In the genomic region with DNA sequence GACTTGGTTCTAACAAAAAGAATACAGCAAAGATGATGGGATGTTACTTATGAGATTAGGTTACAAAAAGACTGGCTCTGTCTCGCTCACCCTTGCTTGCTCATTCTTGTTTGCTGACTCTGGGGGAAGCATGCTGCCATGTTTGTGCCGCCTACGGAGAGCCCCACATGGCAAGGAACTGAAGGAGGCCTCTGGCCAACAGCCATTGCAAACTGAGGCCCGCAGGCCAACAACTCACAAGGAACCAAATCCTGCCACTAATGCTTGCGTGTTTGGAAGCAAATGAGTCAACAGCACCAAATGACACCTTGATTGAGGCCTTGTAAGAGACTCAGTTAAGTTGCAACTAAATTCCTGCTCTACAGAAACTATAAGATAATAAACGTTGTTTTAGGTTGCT, we compare ENCODE assay signal across 18 cellular contexts.
A peak's percentile ranks its signal among the peaks of the same experiment; 100 is the strongest.
DNase-seq lines count a peak whose midpoint lies in the region; ATAC-seq, FAIRE-seq and TF ChIP-seq lines count a peak whose summit lies in the region.
"Had no signal": no experiment of that assay in that cellular context is flagged by ENCODE, and none has a peak within 500 bp of the region (broad histone marks: within the 10 kb centered on the region; RNA-seq: fewer than 3 reads in every experiment).

No MANE protein-coding gene starts in this region.

- no peak overlapping the region for H3K4me3 Mint-ChIP-seq in MCF 10A (ENCODE audit: unreplicated experiment)
- H3K4me3 Mint-ChIP-seq: CD14-positive monocyte; CD8-positive, alpha-beta T cell had no signal

- no peak for ATAC-seq in foreskin keratinocyte
- no peak for ATAC-seq in GM18873 (IDR thresholded peaks at IDR 0.05; ENCODE audit: low FRiP score, unreplicated experiment)
- ATAC-seq: CD8-positive, alpha-beta T cell had no signal

- no peaks in the 10 kb centered on the region for H3K36me3 Mint-ChIP-seq in MCF 10A (ENCODE audit: insufficient read depth, unreplicated experiment)
- H3K36me3 Mint-ChIP-seq: CD14-positive monocyte; CD8-positive, alpha-beta T cell had no signal

- H3K27me3 Mint-ChIP-seq in MCF 10A (ENCODE audit: insufficient read depth, unreplicated experiment), result no peaks in the 10 kb centered on the region

- peak overlapping the region; percentile 43 for H2AFZ ChIP-seq in mammary epithelial cell (ENCODE audit: low read depth, low read length)
- H2AFZ ChIP-seq: GM23248 had no signal

- H3K9me3 ChIP-seq in mammary epithelial cell (replicated peaks; ENCODE audit: insufficient read depth, low read length), result no peaks in the 10 kb centered on the region
- H3K9me3 ChIP-seq in esophagus muscularis mucosa, result no peaks in the 10 kb centered on the region

- no peak overlapping the region for H3K27ac Mint-ChIP-seq in MCF 10A (ENCODE audit: low read depth, unreplicated experiment)
- H3K27ac Mint-ChIP-seq: CD14-positive monocyte; CD8-positive, alpha-beta T cell had no signal

- H3K36me3 ChIP-seq in mammary epithelial cell (ENCODE audit: insufficient read depth, low read length) (no peaks in the 10 kb centered on the region), bronchial epithelial cell (ENCODE audit: control insufficient read depth, insufficient read depth, low read length) (no peaks in the 10 kb centered on the region), esophagus muscularis mucosa (no peaks in the 10 kb centered on the region)

- H3K4me1 ChIP-seq in mammary epithelial cell (ENCODE audit: insufficient read depth, low read length) (peaks cover 7% of the 10 kb centered on the region), foreskin keratinocyte (no peaks in the 10 kb centered on the region), esophagus muscularis mucosa (peaks cover 0 to 6% (median 0%) of the 10 kb centered on the region in 4 donors)

- no peaks in the 10 kb centered on the region for H4K20me1 ChIP-seq in mammary epithelial cell (ENCODE audit: insufficient read depth, low read length)

- in situ Hi-C loops in mammary epithelial cell (cut with MboI; ENCODE audit: low sequenced_read_pairs in 2 of 2), result no loop called here

- H3K27me3 ChIP-seq in mammary epithelial cell (ENCODE audit: insufficient read depth, low read length) (no peaks in the 10 kb centered on the region), bronchial epithelial cell (ENCODE audit: control insufficient read depth, insufficient read depth, low read length) (no peaks in the 10 kb centered on the region), foreskin keratinocyte (no peaks in the 10 kb centered on the region), esophagus muscularis mucosa (no peaks in the 10 kb centered on the region)

- TF ChIP-seq EP300 in esophagus muscularis mucosa (IDR thresholded peaks at IDR 0.05), result no peak

- no peak overlapping the region for H3K4me3 ChIP-seq in mammary epithelial cell (replicated peaks in 1 of 3; ENCODE audit: insufficient read depth in 1 of 3, low read depth in 2 of 3, low read length in 3 of 3)
- H3K4me3 ChIP-seq in bronchial epithelial cell (ENCODE audit: low read depth, low read length), result no peak overlapping the region
- no peak overlapping the region for H3K4me3 ChIP-seq in esophagus muscularis mucosa
- H3K4me3 ChIP-seq: GM23248 had no signal

- no peaks in the 10 kb centered on the region for H3K9me3 Mint-ChIP-seq in MCF 10A (ENCODE audit: unreplicated experiment)
- H3K9me3 Mint-ChIP-seq: CD8-positive, alpha-beta T cell had no signal

- peak; percentile 78 for DNase-seq in mammary epithelial cell
- DNase-seq in MCF 10A (ENCODE audit: unreplicated experiment), result no peak
- peak; percentile 75 for DNase-seq in bronchial epithelial cell (ENCODE audit: low read depth)
- no peak for DNase-seq in foreskin keratinocyte
- DNase-seq in esophagus muscularis mucosa (ENCODE audit: extremely low spot score), result no peak
- no peak for DNase-seq in occipital lobe (lab: John Stamatoyannopoulos, UW)
- DNase-seq: CD8-positive, alpha-beta T cell; COR-L47; DMS153; DMS79 treated with DMSO at 0.1 percent for 48 hours; GDM1; GM23248; H7 had no signal

- no peak for TF ChIP-seq CTCF in mammary epithelial cell (conservative IDR thresholded peaks at IDR 0.05 in 1 of 2, IDR thresholded peaks at IDR 0.05 in 1 of 2; ENCODE audit: extremely low read depth in 1 of 2, insufficient read depth in 1 of 2, low read depth in 1 of 2, low read length in 2 of 2)
- TF ChIP-seq CTCF in MCF 10A (IDR thresholded peaks at IDR 0.05; ENCODE audit: unreplicated experiment), result no peak
- no peak for TF ChIP-seq CTCF in bronchial epithelial cell (IDR thresholded peaks at IDR 0.05; ENCODE audit: insufficient read depth, low read length, severe bottlenecking)
- no peak for TF ChIP-seq CTCF in foreskin keratinocyte (conservative IDR thresholded peaks at IDR 0.05)
- TF ChIP-seq CTCF in esophagus muscularis mucosa (IDR thresholded peaks at IDR 0.05), result no peak

- H3K4me1 Mint-ChIP-seq in MCF 10A (ENCODE audit: insufficient read depth, unreplicated experiment), result no peaks in the 10 kb centered on the region

- intact Hi-C loops in mammary epithelial cell (cut with micrococcal nuclease), result no loop called here
- intact Hi-C loops in MCF 10A (cut with micrococcal nuclease), result no loop called here
- intact Hi-C loops in esophagus muscularis mucosa (cut with DNase I), result no loop called here

- H3K79me2 ChIP-seq in mammary epithelial cell (ENCODE audit: insufficient read depth, low read length), result no peaks in the 10 kb centered on the region

- POLR2A ChIA-PET in MCF 10A (lab: Yijun Ruan, JAX), result no interaction called here

- CTCF ChIA-PET in mammary epithelial cell (lab: Charles Lee; ENCODE audit: low non-redundant PET), result no interaction called here
- CTCF ChIA-PET in MCF 10A (lab: Yijun Ruan, JAX), result no interaction called here

- no peak for FAIRE-seq in bronchial epithelial cell (lab: Jason Lieb, UNC)
- FAIRE-seq: D721Med, GM12892 had no signal

- no peak overlapping the region for H3K9ac ChIP-seq in mammary epithelial cell (ENCODE audit: insufficient read depth, low read length)
- H3K9ac ChIP-seq: GM23248 had no signal

- dilution Hi-C loops in mammary epithelial cell (cut with HindIII; ENCODE audit: low sequenced_read_pairs), result no loop called here

- no peak overlapping the region for H3K4me2 ChIP-seq in mammary epithelial cell (ENCODE audit: insufficient read depth, low read depth, low read length)

- 59% methylated on average over 6 of the region's 6 CpGs for WGBS in mammary epithelial cell (ENCODE audit: low coverage, missing lambda C conversion rate)
- 93% methylated on average over 6 of the region's 6 CpGs for WGBS in esophagus muscularis mucosa

- H3K27ac ChIP-seq in mammary epithelial cell (ENCODE audit: insufficient read depth, low read depth, low read length) (peak overlapping the region; percentile 35), foreskin keratinocyte (peak overlapping the region; percentile 21), esophagus muscularis mucosa (replicated peaks in 1 of 4) (no peak overlapping the region)
- H3K27ac ChIP-seq: 22Rv1, GM23248 had no signal

- BruUV-seq in mammary epithelial cell (replicated peaks; lab: Mats Ljungman, UMichigan) (no TSS peak), MCF 10A (replicated peaks; lab: Mats Ljungman, UMichigan) (no TSS peak)

- no peak for TF ChIP-seq POLR2A in esophagus muscularis mucosa (IDR thresholded peaks at IDR 0.05; ENCODE audit: low read depth)

Comparison
In these comparisons a context has a peak if more than half of its experiments do, and no peak if none do; other contexts are left out.
1. DNase-seq: peak in mammary epithelial cell (single experiment) and bronchial epithelial cell (single experiment); none in MCF 10A (single experiment), foreskin keratinocyte (0 of 2), esophagus muscularis mucosa (single experiment) and occipital lobe (single experiment).
2. H3K27ac ChIP-seq: peak in mammary epithelial cell (single experiment) and foreskin keratinocyte (single experiment); none in esophagus muscularis mucosa (0 of 4).